Comparison of ENCODE assay signal across 9 cellular contexts in the genomic region with DNA sequence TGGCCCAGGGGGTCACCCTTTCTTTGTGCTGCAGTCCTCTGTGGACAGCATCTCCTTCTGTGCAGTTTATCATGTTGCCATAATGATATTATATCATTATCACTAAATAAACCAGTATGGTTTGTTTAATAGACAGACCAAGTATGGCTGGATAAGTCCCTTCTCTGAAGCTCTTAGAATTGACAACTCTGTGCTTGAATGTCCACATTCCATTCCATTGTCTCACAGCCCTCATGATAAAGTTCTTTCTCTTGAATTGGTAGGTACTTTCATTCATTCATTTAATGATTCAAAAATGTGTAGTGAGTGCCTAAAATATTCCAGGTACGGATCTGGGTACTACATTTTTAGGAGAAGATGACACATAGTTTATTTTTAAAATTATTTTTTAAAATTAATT.
"Had no signal": no experiment of that assay in that cellular context is flagged by ENCODE, and none has a peak within 500 bp of the region (broad histone marks: within the 10 kb centered on the region; RNA-seq: fewer than 3 reads in every experiment).

No MANE protein-coding gene starts in this region.

- H3K27ac ChIP-seq: gastroesophageal sphincter, ovary, sigmoid colon, stomach, thoracic aorta had no signal

- H3K36me3 ChIP-seq: ovary had no signal

- DNase-seq: activated naive CD4-positive, alpha-beta T cell treated with anti-CD3 and anti-CD28 coated beads, Interleukin-2, amount 50 U/mL, for 16 hours; activated T-cell treated with anti-CD3 and anti-CD28 coated beads, Interleukin-2, amount 50 U/mL, for 1 hour; ovary; sigmoid colon; stimulated activated CD4-positive, alpha-beta T cell treated with anti-CD3 and anti-CD28 coated beads, Interleukin-4, amount 100 ng/mL, for 1 hour; stomach had no signal

- H3K27me3 ChIP-seq: gastroesophageal sphincter, ovary, sigmoid colon, stomach had no signal

- H3K9me3 ChIP-seq: gastroesophageal sphincter, ovary, sigmoid colon, stomach, thoracic aorta had no signal

- H3K4me1 ChIP-seq: gastroesophageal sphincter, stomach had no signal

- ATAC-seq: activated CD4-positive, CD25-positive, alpha-beta regulatory T cell treated with anti-CD3 and anti-CD28 coated beads, Interleukin-2, amount 50 U/mL, for 24 hours; gastroesophageal sphincter had no signal

- H3K4me3 ChIP-seq: gastroesophageal sphincter, ovary, sigmoid colon, stomach, thoracic aorta had no signal
